8 cellular contexts compared by ENCODE assay signal in the genomic region with DNA sequence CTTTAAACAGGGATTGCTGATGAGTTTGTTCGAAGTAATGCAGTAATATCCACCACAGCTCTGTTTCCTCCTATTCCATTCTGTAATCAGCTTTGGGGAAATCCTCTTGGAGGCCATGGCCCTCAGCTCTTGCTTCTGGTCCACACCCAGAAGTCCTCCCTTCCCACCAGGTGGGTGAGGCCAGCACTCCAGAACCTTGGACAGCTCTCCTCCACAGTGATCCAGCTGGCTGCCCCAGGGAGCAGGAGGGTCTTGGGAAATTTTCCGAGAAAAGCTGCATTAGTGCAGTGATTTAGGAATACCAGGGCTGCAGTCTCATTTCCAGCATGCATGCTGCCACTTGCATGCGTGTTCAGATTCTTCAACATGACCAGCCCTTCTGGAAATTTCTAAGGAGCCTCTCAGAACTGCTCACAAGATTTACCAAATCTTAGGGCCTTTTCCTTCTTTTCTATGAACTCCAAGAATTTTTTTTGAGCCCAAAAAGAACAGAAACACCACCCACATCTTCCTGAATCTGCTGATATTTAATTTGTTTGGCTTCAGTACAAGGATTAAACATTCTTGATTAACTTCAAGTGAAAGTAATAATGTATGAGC. TPM values are rescaled to one million over a fixed set of nuclear protein-coding genes. Genes with fewer than 3 reads are reported as not detected.
A peak's percentile ranks its signal among the peaks of the same experiment; 100 is the strongest.
DNase-seq lines count a peak whose midpoint lies in the region; ATAC-seq and TF ChIP-seq lines count a peak whose summit lies in the region.

No MANE protein-coding gene starts in this region.

- H3K9me3 Mint-ChIP-seq in HFFc6 (peaks cover 3% of the 10 kb centered on the region; the same call in 1 of the 2 replicates), natural killer cell (no peaks in the 10 kb centered on the region)

- intact Hi-C loops in natural killer cell (cut with micrococcal nuclease) = no loop called here

- H3K27me3 Mint-ChIP-seq in HFFc6 (ENCODE audit: insufficient read depth) (peaks cover 20% of the 10 kb centered on the region), natural killer cell (ENCODE audit: low read depth in 2 of 2) (peaks cover 47 to 51% of the 10 kb centered on the region in 2 donors)

- H3K4me3 ChIP-seq in astrocyte of the spinal cord (ENCODE audit: low read depth, low read length) = no peak overlapping the region

- in situ Hi-C loops in astrocyte of the spinal cord (cut with HindIII; ENCODE audit: low sequenced_read_pairs) = no loop called here

- H3K27ac Mint-ChIP-seq in HFFc6 (no peak overlapping the region), natural killer cell (no peak overlapping the region)

- H3K4me1 Mint-ChIP-seq in HFFc6 (ENCODE audit: low read depth) (peaks cover 9% of the 10 kb centered on the region), natural killer cell (peaks cover 13 to 17% of the 10 kb centered on the region in 2 donors)

- ATAC-seq in natural killer cell (no peak), HG03378 (IDR thresholded peaks at IDR 0.05; ENCODE audit: unreplicated experiment) (no peak)

- no peaks in the 10 kb centered on the region; the same call in 1 of the 2 replicates for H3K36me3 Mint-ChIP-seq in HFFc6 (ENCODE audit: low read depth)
- no peaks in the 10 kb centered on the region for H3K36me3 Mint-ChIP-seq in natural killer cell

- DNase-seq in AG08396 (ENCODE audit: low spot score) = peak; percentile 39
- DNase-seq in HFFc6 = peak; percentile 14
- peak; percentile 43 for DNase-seq in astrocyte of the spinal cord (ENCODE audit: low read depth, low spot score)
- peak; percentile 91 for DNase-seq in left kidney (ENCODE audit: low read depth, low spot score)
- no peak for DNase-seq in natural killer cell
- DNase-seq in putamen (ENCODE audit: low spot score) = no peak
- no peak for DNase-seq in activated CD4-positive, alpha-beta T cell treated with anti-CD3 and anti-CD28 coated beads, Interleukin-2, amount 50 U/mL, for 1 hour

- H3K4me3 Mint-ChIP-seq in HFFc6 (no peak overlapping the region), natural killer cell (no peak overlapping the region)

- TF ChIP-seq CTCF in HFFc6 (IDR thresholded peaks at IDR 0.05) (no peak), astrocyte of the spinal cord (IDR thresholded peaks at IDR 0.05; ENCODE audit: low read depth, low read length) (no peak), natural killer cell (IDR thresholded peaks at IDR 0.05) (no peak)

RNA-seq across cellular contexts. Expression of gene SMPD3, which starts 4.2 kb away (rescaled TPM):
- total RNA-seq in HFFc6 (2021; fragmentation: NEBNext Ultra II Directional; extraction: Animal tissue kit (Norgen Biotek cat#: 25700)) = under 1 TPM; 0.05 to 0.73 (median 0.30) TPM
- total RNA-seq in natural killer cell = 10 to 100 TPM in 1 of 3 donors, 1 to 10 TPM in 2; 2.4 to 13.3 (median 3.2) TPM

Comparison
In these comparisons a context has a peak if more than half of its experiments do, and no peak if none do; other contexts are left out.
1. DNase-seq: peak in AG08396 (single experiment), HFFc6 (single experiment), astrocyte of the spinal cord (single experiment) and left kidney (single experiment); none in natural killer cell (single experiment), putamen (single experiment) and activated CD4-positive, alpha-beta T cell treated with anti-CD3 and anti-CD28 coated beads, Interleukin-2, amount 50 U/mL, for 1 hour (single experiment).